ENCODE assay signal across 23 cellular contexts in genomic region chr14:26290007-26290530, GRCh38.
DNase-seq lines count a peak whose midpoint lies in the region; ATAC-seq and TF ChIP-seq lines count a peak whose summit lies in the region.
"Had no signal": no experiment of that assay in that cellular context is flagged by ENCODE, and none has a peak within 500 bp of the region (broad histone marks: within the 10 kb centered on the region; RNA-seq: fewer than 3 reads in every experiment).

No MANE protein-coding gene starts in this region.

- H3K4me3 Mint-ChIP-seq in HFFc6, result no peak overlapping the region
- H3K4me3 Mint-ChIP-seq: activated CD4-positive, alpha-beta T cell treated with anti-CD3 and anti-CD28 coated beads, Interleukin-2, amount 10 ng/mL, durations not matched to agents 7 days and 5 days; B cell; IgD-negative memory B cell; natural killer cell treated with Interleukin-12 subunit alpha and Interleukin-12 subunit beta and Interleukin-15 and Interleukin-18, amount 100 ng/mL, for 72 hours; stimulated activated effector memory CD8-positive, alpha-beta T cell treated with anti-CD3 and anti-CD28 coated beads, Interleukin-12 subunit alpha, Interleukin-12 subunit beta, amount 100 ng/mL, for 72 hours had no signal

- peaks cover 56% of the 10 kb centered on the region; the same call in 1 of the 2 replicates for H3K4me1 Mint-ChIP-seq in HFFc6 (ENCODE audit: low read depth)
- H3K4me1 Mint-ChIP-seq: activated CD4-positive, alpha-beta T cell treated with anti-CD3 and anti-CD28 coated beads, Interleukin-2, amount 10 ng/mL, durations not matched to agents 7 days and 5 days; B cell; IgD-negative memory B cell; stimulated activated effector memory CD8-positive, alpha-beta T cell treated with anti-CD3 and anti-CD28 coated beads, Interleukin-12 subunit alpha, Interleukin-12 subunit beta, amount 100 ng/mL, for 72 hours had no signal

- in situ Hi-C loops in astrocyte of the spinal cord (cut with HindIII; ENCODE audit: low sequenced_read_pairs), result no loop called here

- peaks cover 31% of the 10 kb centered on the region; the same call in 1 of the 2 replicates for H3K9me3 Mint-ChIP-seq in HFFc6

- TF ChIP-seq CTCF in HFFc6 (IDR thresholded peaks at IDR 0.05) (no peak), astrocyte of the spinal cord (IDR thresholded peaks at IDR 0.05; ENCODE audit: low read depth, low read length) (no peak), foreskin fibroblast (IDR thresholded peaks at IDR 0.05; ENCODE audit: low read depth, low read length) (no peak)

- H3K4me3 ChIP-seq in astrocyte of the spinal cord (ENCODE audit: low read depth, low read length), result no peak overlapping the region
- H3K4me3 ChIP-seq in foreskin fibroblast (ENCODE audit: low read depth in 1 of 2, low read length in 2 of 2), result no peak overlapping the region
- H3K4me3 ChIP-seq: heart left ventricle, thoracic aorta had no signal

- no peak overlapping the region for H3K27ac Mint-ChIP-seq in HFFc6
- H3K27ac Mint-ChIP-seq: activated CD4-positive, alpha-beta T cell treated with anti-CD3 and anti-CD28 coated beads, Interleukin-2, amount 10 ng/mL, durations not matched to agents 7 days and 5 days; activated naive CD4-positive, alpha-beta T cell treated with anti-CD3 and anti-CD28 coated beads, Interleukin-2, amount 50 U/mL, for 72 hours; B cell; IgD-negative memory B cell; natural killer cell treated with Interleukin-12 subunit alpha and Interleukin-12 subunit beta and Interleukin-15 and Interleukin-18, amount 100 ng/mL, for 72 hours; stimulated activated effector memory CD8-positive, alpha-beta T cell treated with anti-CD3 and anti-CD28 coated beads, Interleukin-12 subunit alpha, Interleukin-12 subunit beta, amount 100 ng/mL, for 72 hours had no signal

- ATAC-seq in HG03469 (IDR thresholded peaks at IDR 0.05; ENCODE audit: unreplicated experiment) (no peak), GM18909 (IDR thresholded peaks at IDR 0.05; ENCODE audit: poor library complexity, unreplicated experiment) (no peak), HG03139 (IDR thresholded peaks at IDR 0.05; ENCODE audit: unreplicated experiment) (no peak)
- ATAC-seq: activated naive CD4-positive, alpha-beta T cell treated with anti-CD3 and anti-CD28 coated beads, Interleukin-2, amount 50 U/mL, for 72 hours; heart left ventricle; natural killer cell treated with Interleukin-12 subunit alpha and Interleukin-12 subunit beta and Interleukin-15 and Interleukin-18, amount 100 ng/mL, for 72 hours; stimulated activated effector memory CD8-positive, alpha-beta T cell treated with anti-CD3 and anti-CD28 coated beads, Interleukin-12 subunit alpha, Interleukin-12 subunit beta, amount 100 ng/mL, for 72 hours had no signal

- peak; percentile 11 for DNase-seq in HFFc6
- DNase-seq in astrocyte of the spinal cord (ENCODE audit: low read depth, low spot score), result peak; percentile 32
- peak; percentile 6 to 37 for DNase-seq in foreskin fibroblast
- DNase-seq in GM19238 (ENCODE audit: insufficient read length, low spot score), result no peak
- DNase-seq: activated CD4-positive, alpha-beta T cell treated with anti-CD3 and anti-CD28 coated beads, Interleukin-2, amount 10 ng/mL, durations not matched to agents 7 days and 5 days; DMS79 treated with DMSO at 0.1 percent for 48 hours; effector CD8-positive, alpha-beta T cell; heart left ventricle; NCI-H1436 treated with DMSO at 0.1 percent for 48 hours; NCI-H510A; SK-N-SH; stimulated activated CD4-positive, alpha-beta T cell treated with anti-CD3 and anti-CD28 coated beads, Interleukin-1b, Interleukin-23, amount 100 ng/mL, for 48 hours; T-helper 2 cell; WERI-Rb-1 had no signal

- no peaks in the 10 kb centered on the region for H3K36me3 Mint-ChIP-seq in HFFc6 (ENCODE audit: low read depth)
- H3K36me3 Mint-ChIP-seq: IgD-negative memory B cell; stimulated activated effector memory CD8-positive, alpha-beta T cell treated with anti-CD3 and anti-CD28 coated beads, Interleukin-12 subunit alpha, Interleukin-12 subunit beta, amount 100 ng/mL, for 72 hours had no signal

- H3K27me3 Mint-ChIP-seq in HFFc6 (ENCODE audit: insufficient read depth), result no peaks in the 10 kb centered on the region
- H3K27me3 Mint-ChIP-seq: activated CD4-positive, alpha-beta T cell treated with anti-CD3 and anti-CD28 coated beads, Interleukin-2, amount 10 ng/mL, durations not matched to agents 7 days and 5 days; B cell; IgD-negative memory B cell; natural killer cell treated with Interleukin-12 subunit alpha and Interleukin-12 subunit beta and Interleukin-15 and Interleukin-18, amount 100 ng/mL, for 72 hours had no signal
